ENCODE assay signal across 14 cellular contexts in genomic region chr5:107402881-107403280, GRCh38.
DNase-seq lines count a peak whose midpoint lies in the region; ATAC-seq, FAIRE-seq and TF ChIP-seq lines count a peak whose summit lies in the region.
"Had no signal": no experiment of that assay in that cellular context is flagged by ENCODE, and none has a peak within 500 bp of the region (broad histone marks: within the 10 kb centered on the region; RNA-seq: fewer than 3 reads in every experiment).

No MANE protein-coding gene starts in this region.

- no peaks in the 10 kb centered on the region for H3K9me3 Mint-ChIP-seq in neural crest cell
- H3K9me3 Mint-ChIP-seq: activated naive CD8-positive, alpha-beta T cell treated with anti-CD3 and anti-CD28 coated beads, Interleukin-2, amount 10 ng/mL, durations not matched to agents 7 days and 5 days; T-helper 2 cell treated with Interferon-gamma antibody and Interleukin-4, amounts not matched to agents 5 μg/mL and 100 μg/mL, for 36 hours had no signal

- H3K4me3 ChIP-seq in HEK293 (ENCODE audit: low read depth, low read length) (no peak overlapping the region), choroid plexus epithelial cell (ENCODE audit: low read depth, low read length) (no peak overlapping the region), lower lobe of right lung (no peak overlapping the region)
- H3K4me3 ChIP-seq: sigmoid colon had no signal

- H3K9me3 ChIP-seq in HEK293 (ENCODE audit: control insufficient read depth, insufficient read depth, low read depth, low read length), result no peaks in the 10 kb centered on the region
- H3K9me3 ChIP-seq in lower lobe of right lung, result no peaks in the 10 kb centered on the region
- H3K9me3 ChIP-seq: sigmoid colon had no signal

- H3K4me1 ChIP-seq in HEK293 (ENCODE audit: control insufficient read depth, insufficient read depth, low read length), result peaks cover 27% of the 10 kb centered on the region
- no peaks in the 10 kb centered on the region for H3K4me1 ChIP-seq in lower lobe of right lung

- no peaks in the 10 kb centered on the region for H3K27me3 ChIP-seq in lower lobe of right lung (ENCODE audit: low read depth)
- H3K27me3 ChIP-seq: sigmoid colon had no signal

- DNase-seq in NCI-H2227 (lab: John Stamatoyannopoulos, UW; ENCODE audit: unreplicated experiment) (peak; percentile 62), choroid plexus epithelial cell (ENCODE audit: low read depth) (peak; percentile 27), neural crest cell (ENCODE audit: low read depth, low spot score) (no peak), RCC 7860 (ENCODE audit: low spot score) (no peak), lower lobe of right lung (no peak)
- DNase-seq: activated naive CD8-positive, alpha-beta T cell treated with anti-CD3 and anti-CD28 coated beads, Interleukin-2, amount 10 ng/mL, durations not matched to agents 7 days and 5 days; effector CD8-positive, alpha-beta T cell; HCEC 1CT; sigmoid colon had no signal

- ATAC-seq in lower lobe of right lung (no peak), GM18520 (IDR thresholded peaks at IDR 0.05; ENCODE audit: unreplicated experiment) (no peak), HG03159 (IDR thresholded peaks at IDR 0.05; ENCODE audit: unreplicated experiment) (no peak)

- no peak overlapping the region for H3K4me3 Mint-ChIP-seq in neural crest cell
- H3K4me3 Mint-ChIP-seq: activated naive CD8-positive, alpha-beta T cell treated with anti-CD3 and anti-CD28 coated beads, Interleukin-2, amount 10 ng/mL, durations not matched to agents 7 days and 5 days; CD14-positive monocyte; T-helper 2 cell treated with Interferon-gamma antibody and Interleukin-4, amounts not matched to agents 5 μg/mL and 100 μg/mL, for 36 hours had no signal

- H3K4me1 Mint-ChIP-seq in neural crest cell, result peaks cover 43% of the 10 kb centered on the region
- H3K4me1 Mint-ChIP-seq: activated naive CD8-positive, alpha-beta T cell treated with anti-CD3 and anti-CD28 coated beads, Interleukin-2, amount 10 ng/mL, durations not matched to agents 7 days and 5 days; CD14-positive monocyte had no signal

- H3K36me3 Mint-ChIP-seq in neural crest cell (ENCODE audit: low read depth), result peaks cover 2% of the 10 kb centered on the region
- H3K36me3 Mint-ChIP-seq: activated naive CD8-positive, alpha-beta T cell treated with anti-CD3 and anti-CD28 coated beads, Interleukin-2, amount 10 ng/mL, durations not matched to agents 7 days and 5 days; CD14-positive monocyte had no signal

- no peak for TF ChIP-seq CTCF in HEK293 (tag by site-specific recombination; IDR thresholded peaks at IDR 0.05)
- no peak for TF ChIP-seq CTCF in choroid plexus epithelial cell (conservative IDR thresholded peaks at IDR 0.05; ENCODE audit: low read depth, low read length)
- TF ChIP-seq CTCF in neural crest cell (conservative IDR thresholded peaks at IDR 0.05), result no peak
- TF ChIP-seq CTCF in lower lobe of right lung (IDR thresholded peaks at IDR 0.05), result no peak

- FAIRE-seq in RCC 7860 (lab: Jason Lieb, UNC), result no peak

- H3K36me3 ChIP-seq in HEK293 (ENCODE audit: control insufficient read depth in 2 of 2, insufficient read depth in 1 of 2, low read length in 2 of 2) (no peaks in the 10 kb centered on the region), lower lobe of right lung (no peaks in the 10 kb centered on the region)
- H3K36me3 ChIP-seq: sigmoid colon had no signal

- CTCF ChIA-PET in HEK293 (lab: Yijun Ruan, JAX), result no interaction called here

- no peaks in the 10 kb centered on the region for H3K27me3 Mint-ChIP-seq in neural crest cell (ENCODE audit: low read depth)

- no peak overlapping the region for H3K27ac ChIP-seq in HEK293 (ENCODE audit: extremely low read depth, low read depth, low read length)
- H3K27ac ChIP-seq in lower lobe of right lung, result no peak overlapping the region
- H3K27ac ChIP-seq: sigmoid colon had no signal

- POLR2A ChIA-PET in HEK293 (lab: Yijun Ruan, JAX), result no interaction called here

- intact Hi-C loops in lower lobe of right lung (cut with DNase I), result no loop called here

- peak overlapping the region; percentile 89 for H3K27ac Mint-ChIP-seq in neural crest cell (ENCODE audit: unreplicated experiment)
- H3K27ac Mint-ChIP-seq: activated naive CD8-positive, alpha-beta T cell treated with anti-CD3 and anti-CD28 coated beads, Interleukin-2, amount 10 ng/mL, durations not matched to agents 7 days and 5 days; CD14-positive monocyte; T-helper 2 cell treated with Interferon-gamma antibody and Interleukin-4, amounts not matched to agents 5 μg/mL and 100 μg/mL, for 36 hours had no signal

TF ChIP-seq in HEK293, 187 proteins besides CTCF, POLR2A, EP300 and RAD21 (continues in another document):
- TF ChIP-seq ZNF664 (tag by site-specific recombination; IDR thresholded peaks at IDR 0.05), result no peak
- TF ChIP-seq ZNF558 (tag by site-specific recombination; IDR thresholded peaks at IDR 0.05), result 0 out of 2 replicates have a peak, but pooled peaks have one; percentile 20
- TF ChIP-seq SP7 (tag by site-specific recombination; IDR thresholded peaks at IDR 0.05), result peak; percentile 49; the same call in 1 of the 2 replicates
- no peak for TF ChIP-seq MYNN (tag by site-specific recombination; IDR thresholded peaks at IDR 0.05; ENCODE audit: borderline replicate concordance)
- TF ChIP-seq ZNF423 (tag by site-specific recombination; IDR thresholded peaks at IDR 0.05), result peak; percentile 84
- peak; percentile 86 for TF ChIP-seq ZNF341 (tag by site-specific recombination; IDR thresholded peaks at IDR 0.05; ENCODE audit: low read depth)
- TF ChIP-seq IKZF3 (tag by site-specific recombination; IDR thresholded peaks at IDR 0.05), result peak; percentile 95
- TF ChIP-seq ZIC2 (tag by site-specific recombination; IDR thresholded peaks at IDR 0.05), result peak; percentile 97
- no peak; the same call in none of the 2 replicates for TF ChIP-seq PRDM10 (tag by site-specific recombination; IDR thresholded peaks at IDR 0.05)
- peak; percentile 44; the same call in 1 of the 2 replicates for TF ChIP-seq ZNF366 (tag by site-specific recombination; conservative IDR thresholded peaks at IDR 0.05)
- peak; percentile 56 for TF ChIP-seq ZBTB8A (tag by site-specific recombination; IDR thresholded peaks at IDR 0.05)
- peak; percentile 14; the same call in 1 of the 2 replicates for TF ChIP-seq ZBTB20 (tag by site-specific recombination; IDR thresholded peaks at IDR 0.05)
- TF ChIP-seq ZBTB44 (tag by site-specific recombination; IDR thresholded peaks at IDR 0.05), result peak; percentile 41; the same call in 1 of the 2 replicates
- no peak for TF ChIP-seq ZNF221 (tag by site-specific recombination; IDR thresholded peaks at IDR 0.05; ENCODE audit: borderline replicate concordance)
- peak; percentile 56; the same call in 1 of the 2 replicates for TF ChIP-seq SCRT1 (tag by site-specific recombination; IDR thresholded peaks at IDR 0.05; ENCODE audit: borderline replicate concordance)
- peak; percentile 80 for TF ChIP-seq ZNF24 (tag by site-specific recombination; IDR thresholded peaks at IDR 0.05)
- no peak; the same call in 1 of the 2 replicates for TF ChIP-seq KLF8 (tag by site-specific recombination; IDR thresholded peaks at IDR 0.05)

Comparison
In these comparisons a context has a peak if more than half of its experiments do, and no peak if none do; other contexts are left out.
1. DNase-seq: peak in NCI-H2227 (single experiment) and choroid plexus epithelial cell (single experiment); none in neural crest cell (single experiment), RCC 7860 (single experiment) and lower lobe of right lung (single experiment).